1 cellular context compared by ENCODE assay signal in the genomic region with DNA sequence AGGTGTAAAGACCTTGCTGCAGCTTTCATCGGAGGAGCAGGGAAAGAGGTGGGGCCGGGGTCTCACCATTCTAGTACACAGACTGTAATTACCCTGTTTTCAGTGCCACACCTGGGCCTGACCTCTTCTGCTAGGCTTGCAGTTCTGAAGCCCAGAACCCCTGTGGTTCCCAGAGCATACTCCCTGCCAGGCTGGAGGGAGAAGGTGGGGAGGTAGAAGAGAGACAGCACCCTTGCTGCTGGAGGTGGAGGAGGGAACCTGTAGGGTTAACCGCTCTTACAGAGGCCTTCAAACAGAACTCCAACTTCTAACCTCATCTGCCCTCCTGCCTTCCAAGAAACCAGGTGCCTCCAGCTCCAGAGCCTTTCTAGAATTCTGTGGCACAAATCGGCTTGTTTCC.
TF ChIP-seq lines count a peak whose summit lies in the region.

No MANE protein-coding gene starts in this region.

TF ChIP-seq in GM23338, 12 proteins besides CTCF, POLR2A, EP300 and RAD21 (continued from another document):
- TF ChIP-seq STAT1 (IDR thresholded peaks at IDR 0.05; ENCODE audit: unreplicated experiment) = no peak
- TF ChIP-seq CREB1 (CRISPR knock-in tag; IDR thresholded peaks at IDR 0.05; ENCODE audit: low read depth) = no peak
- TF ChIP-seq, protein P1, sequence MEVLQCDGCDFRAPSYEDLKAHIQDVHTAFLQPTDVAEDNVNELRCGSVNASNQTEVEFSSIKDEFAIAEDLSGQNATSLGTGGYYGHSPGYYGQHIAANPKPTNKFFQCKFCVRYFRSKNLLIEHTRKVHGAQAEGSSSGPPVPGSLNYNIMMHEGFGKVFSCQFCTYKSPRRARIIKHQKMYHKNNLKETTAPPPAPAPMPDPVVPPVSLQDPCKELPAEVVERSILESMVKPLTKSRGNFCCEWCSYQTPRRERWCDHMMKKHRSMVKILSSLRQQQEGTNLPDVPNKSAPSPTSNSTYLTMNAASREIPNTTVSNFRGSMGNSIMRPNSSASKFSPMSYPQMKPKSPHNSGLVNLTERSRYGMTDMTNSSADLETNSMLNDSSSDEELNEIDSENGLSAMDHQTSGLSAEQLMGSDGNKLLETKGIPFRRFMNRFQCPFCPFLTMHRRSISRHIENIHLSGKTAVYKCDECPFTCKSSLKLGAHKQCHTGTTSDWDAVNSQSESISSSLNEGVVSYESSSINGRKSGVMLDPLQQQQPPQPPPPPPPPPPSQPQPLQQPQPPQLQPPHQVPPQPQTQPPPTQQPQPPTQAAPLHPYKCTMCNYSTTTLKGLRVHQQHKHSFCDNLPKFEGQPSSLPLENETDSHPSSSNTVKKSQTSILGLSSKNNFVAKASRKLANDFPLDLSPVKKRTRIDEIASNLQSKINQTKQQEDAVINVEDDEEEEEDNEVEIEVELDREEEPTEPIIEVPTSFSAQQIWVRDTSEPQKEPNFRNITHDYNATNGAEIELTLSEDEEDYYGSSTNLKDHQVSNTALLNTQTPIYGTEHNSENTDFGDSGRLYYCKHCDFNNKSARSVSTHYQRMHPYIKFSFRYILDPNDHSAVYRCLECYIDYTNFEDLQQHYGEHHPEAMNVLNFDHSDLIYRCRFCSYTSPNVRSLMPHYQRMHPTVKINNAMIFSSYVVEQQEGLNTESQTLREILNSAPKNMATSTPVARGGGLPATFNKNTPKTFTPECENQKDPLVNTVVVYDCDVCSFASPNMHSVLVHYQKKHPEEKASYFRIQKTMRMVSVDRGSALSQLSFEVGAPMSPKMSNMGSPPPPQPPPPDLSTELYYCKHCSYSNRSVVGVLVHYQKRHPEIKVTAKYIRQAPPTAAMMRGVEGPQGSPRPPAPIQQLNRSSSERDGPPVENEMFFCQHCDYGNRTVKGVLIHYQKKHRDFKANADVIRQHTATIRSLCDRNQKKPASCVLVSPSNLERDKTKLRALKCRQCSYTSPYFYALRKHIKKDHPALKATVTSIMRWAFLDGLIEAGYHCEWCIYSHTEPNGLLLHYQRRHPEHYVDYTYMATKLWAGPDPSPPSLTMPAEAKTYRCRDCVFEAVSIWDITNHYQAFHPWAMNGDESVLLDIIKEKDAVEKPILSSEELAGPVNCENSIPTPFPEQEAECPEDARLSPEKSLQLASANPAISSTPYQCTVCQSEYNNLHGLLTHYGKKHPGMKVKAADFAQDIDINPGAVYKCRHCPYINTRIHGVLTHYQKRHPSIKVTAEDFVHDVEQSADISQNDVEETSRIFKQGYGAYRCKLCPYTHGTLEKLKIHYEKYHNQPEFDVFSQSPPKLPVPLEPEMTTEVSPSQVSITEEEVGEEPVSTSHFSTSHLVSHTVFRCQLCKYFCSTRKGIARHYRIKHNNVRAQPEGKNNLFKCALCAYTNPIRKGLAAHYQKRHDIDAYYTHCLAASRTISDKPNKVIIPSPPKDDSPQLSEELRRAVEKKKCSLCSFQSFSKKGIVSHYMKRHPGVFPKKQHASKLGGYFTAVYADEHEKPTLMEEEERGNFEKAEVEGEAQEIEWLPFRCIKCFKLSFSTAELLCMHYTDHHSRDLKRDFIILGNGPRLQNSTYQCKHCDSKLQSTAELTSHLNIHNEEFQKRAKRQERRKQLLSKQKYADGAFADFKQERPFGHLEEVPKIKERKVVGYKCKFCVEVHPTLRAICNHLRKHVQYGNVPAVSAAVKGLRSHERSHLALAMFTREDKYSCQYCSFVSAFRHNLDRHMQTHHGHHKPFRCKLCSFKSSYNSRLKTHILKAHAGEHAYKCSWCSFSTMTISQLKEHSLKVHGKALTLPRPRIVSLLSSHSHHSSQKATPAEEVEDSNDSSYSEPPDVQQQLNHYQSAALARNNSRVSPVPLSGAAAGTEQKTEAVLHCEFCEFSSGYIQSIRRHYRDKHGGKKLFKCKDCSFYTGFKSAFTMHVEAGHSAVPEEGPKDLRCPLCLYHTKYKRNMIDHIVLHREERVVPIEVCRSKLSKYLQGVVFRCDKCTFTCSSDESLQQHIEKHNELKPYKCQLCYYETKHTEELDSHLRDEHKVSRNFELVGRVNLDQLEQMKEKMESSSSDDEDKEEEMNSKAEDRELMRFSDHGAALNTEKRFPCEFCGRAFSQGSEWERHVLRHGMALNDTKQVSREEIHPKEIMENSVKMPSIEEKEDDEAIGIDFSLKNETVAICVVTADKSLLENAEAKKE (CRISPR knock-in tag; IDR thresholded peaks at IDR 0.05) = no peak
- no peak for TF ChIP-seq JUNB (IDR thresholded peaks at IDR 0.05; ENCODE audit: unreplicated experiment)
